In the genomic region with DNA sequence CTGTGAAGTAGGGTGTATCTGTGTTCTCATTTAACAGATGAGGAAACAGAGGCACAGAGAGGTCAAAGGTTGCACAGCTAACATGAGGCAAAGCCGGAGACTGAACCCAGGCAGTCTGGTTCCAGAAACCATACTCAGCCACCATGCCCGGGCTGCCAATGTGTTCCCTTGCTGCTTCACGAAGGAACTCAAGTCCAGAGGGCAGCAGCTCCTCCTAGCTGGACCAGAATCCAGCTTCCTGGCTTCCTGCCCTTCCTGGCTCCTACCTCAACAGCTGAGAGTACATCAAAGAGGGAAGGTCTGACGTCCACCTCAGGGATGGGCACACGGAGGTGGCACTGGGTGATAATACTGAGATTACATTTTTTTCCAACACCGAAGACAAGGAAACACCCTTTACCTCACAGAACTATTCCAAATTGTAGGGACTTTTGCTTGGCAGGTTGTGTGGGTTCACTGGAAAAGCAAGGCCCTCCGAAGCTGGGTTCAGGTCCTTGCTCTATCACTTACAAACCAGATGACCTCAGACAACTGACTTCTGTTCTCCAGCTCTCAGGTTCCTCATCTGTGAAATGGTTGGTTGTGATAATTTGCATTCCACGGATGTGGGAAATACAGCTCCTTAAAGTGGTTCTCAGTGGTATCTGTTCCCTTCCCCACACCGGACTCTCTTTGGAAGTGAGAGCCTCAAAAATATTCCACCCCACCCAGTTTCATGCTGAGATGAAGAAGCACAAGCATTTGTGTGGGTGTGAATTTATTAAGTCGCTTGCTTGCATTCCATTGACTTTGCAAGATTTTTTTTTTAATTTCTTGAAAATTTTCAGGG, we compare ENCODE assay signal across 1 cellular context.
TF ChIP-seq lines count a peak whose summit lies in the region.

No MANE protein-coding gene starts in this region.

TF ChIP-seq in HCT116, 20 proteins besides CTCF, POLR2A, EP300 and RAD21 (continued from another document):
- TF ChIP-seq, protein P1, sequence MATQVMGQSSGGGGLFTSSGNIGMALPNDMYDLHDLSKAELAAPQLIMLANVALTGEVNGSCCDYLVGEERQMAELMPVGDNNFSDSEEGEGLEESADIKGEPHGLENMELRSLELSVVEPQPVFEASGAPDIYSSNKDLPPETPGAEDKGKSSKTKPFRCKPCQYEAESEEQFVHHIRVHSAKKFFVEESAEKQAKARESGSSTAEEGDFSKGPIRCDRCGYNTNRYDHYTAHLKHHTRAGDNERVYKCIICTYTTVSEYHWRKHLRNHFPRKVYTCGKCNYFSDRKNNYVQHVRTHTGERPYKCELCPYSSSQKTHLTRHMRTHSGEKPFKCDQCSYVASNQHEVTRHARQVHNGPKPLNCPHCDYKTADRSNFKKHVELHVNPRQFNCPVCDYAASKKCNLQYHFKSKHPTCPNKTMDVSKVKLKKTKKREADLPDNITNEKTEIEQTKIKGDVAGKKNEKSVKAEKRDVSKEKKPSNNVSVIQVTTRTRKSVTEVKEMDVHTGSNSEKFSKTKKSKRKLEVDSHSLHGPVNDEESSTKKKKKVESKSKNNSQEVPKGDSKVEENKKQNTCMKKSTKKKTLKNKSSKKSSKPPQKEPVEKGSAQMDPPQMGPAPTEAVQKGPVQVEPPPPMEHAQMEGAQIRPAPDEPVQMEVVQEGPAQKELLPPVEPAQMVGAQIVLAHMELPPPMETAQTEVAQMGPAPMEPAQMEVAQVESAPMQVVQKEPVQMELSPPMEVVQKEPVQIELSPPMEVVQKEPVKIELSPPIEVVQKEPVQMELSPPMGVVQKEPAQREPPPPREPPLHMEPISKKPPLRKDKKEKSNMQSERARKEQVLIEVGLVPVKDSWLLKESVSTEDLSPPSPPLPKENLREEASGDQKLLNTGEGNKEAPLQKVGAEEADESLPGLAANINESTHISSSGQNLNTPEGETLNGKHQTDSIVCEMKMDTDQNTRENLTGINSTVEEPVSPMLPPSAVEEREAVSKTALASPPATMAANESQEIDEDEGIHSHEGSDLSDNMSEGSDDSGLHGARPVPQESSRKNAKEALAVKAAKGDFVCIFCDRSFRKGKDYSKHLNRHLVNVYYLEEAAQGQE (IDR thresholded peaks at IDR 0.05; ENCODE audit: low read depth) = no peak
- TF ChIP-seq, protein P2, sequence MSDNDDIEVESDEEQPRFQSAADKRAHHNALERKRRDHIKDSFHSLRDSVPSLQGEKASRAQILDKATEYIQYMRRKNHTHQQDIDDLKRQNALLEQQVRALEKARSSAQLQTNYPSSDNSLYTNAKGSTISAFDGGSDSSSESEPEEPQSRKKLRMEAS (IDR thresholded peaks at IDR 0.05) = no peak
- TF ChIP-seq ZNF274 (IDR thresholded peaks at IDR 0.05; ENCODE audit: low read depth, low read length) = no peak
- no peak for TF ChIP-seq CEBPB (IDR thresholded peaks at IDR 0.05; ENCODE audit: low read depth)
- TF ChIP-seq CBX3 (IDR thresholded peaks at IDR 0.05; ENCODE audit: low read depth) = no peak
- TF ChIP-seq ELF1 (IDR thresholded peaks at IDR 0.05; ENCODE audit: borderline replicate concordance, low read depth) = no peak
- TF ChIP-seq JUND (IDR thresholded peaks at IDR 0.05) = no peak
- TF ChIP-seq SIN3A (IDR thresholded peaks at IDR 0.05; ENCODE audit: low read depth) = no peak
- TF ChIP-seq TCF7L2 (IDR thresholded peaks at IDR 0.05; ENCODE audit: borderline replicate concordance, extremely low read depth, insufficient read depth, insufficient read length) = no peak
- no peak for TF ChIP-seq POLR2AphosphoS5 (IDR thresholded peaks at IDR 0.05; ENCODE audit: low read depth, low read length)
